20 cellular contexts compared by ENCODE assay signal in the genomic region with DNA sequence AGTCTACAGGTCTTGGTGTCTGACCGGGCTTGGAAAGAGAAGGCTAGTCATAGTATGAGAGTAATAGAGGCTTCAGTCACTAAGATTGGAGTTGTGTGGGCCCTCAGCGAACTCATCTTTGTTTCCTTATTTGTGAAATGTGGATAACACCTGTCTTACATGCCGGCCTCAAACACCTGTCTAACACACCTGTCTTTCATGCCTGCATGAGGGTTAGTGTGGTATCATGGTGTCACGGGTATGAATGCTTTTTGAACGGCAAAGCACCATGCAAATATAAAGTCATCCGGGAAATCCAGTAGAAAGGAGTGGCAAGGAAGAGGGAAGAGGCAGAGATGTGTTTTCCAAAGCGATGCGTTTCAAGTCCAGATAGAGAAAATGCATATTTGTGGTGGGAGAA. TPM values are rescaled to one million over a fixed set of nuclear protein-coding genes. Genes with fewer than 3 reads are reported as not detected.
A peak's percentile ranks its signal among the peaks of the same experiment; 100 is the strongest.
DNase-seq lines count a peak whose midpoint lies in the region; ATAC-seq and FAIRE-seq lines count a peak whose summit lies in the region.
"Had no signal": no experiment of that assay in that cellular context is flagged by ENCODE, and none has a peak within 500 bp of the region (broad histone marks: within the 10 kb centered on the region; RNA-seq: fewer than 3 reads in every experiment).

No MANE protein-coding gene starts in this region.

- no peak for FAIRE-seq in frontal cortex (lab: Jason Lieb, UNC)
- FAIRE-seq: astrocyte, H1, islet of Langerhans had no signal

- DNase-seq in COLO668 (lab: John Stamatoyannopoulos, UW; ENCODE audit: unreplicated experiment) (peak; percentile 61), DMS79 (lab: John Stamatoyannopoulos, UW) (no peak), frontal cortex (ENCODE audit: low spot score in 2 of 2) (no peak)
- no peak for DNase-seq in activated CD8-positive, alpha-beta T cell treated with anti-CD3 and anti-CD28 coated beads, Interleukin-2, amount 10 ng/mL, durations not matched to agents 7 days and 5 days
- DNase-seq: activated CD8-positive, alpha-beta memory T cell treated with anti-CD3 and anti-CD28 coated beads for 24 hours; effector memory CD4-positive, alpha-beta T cell; Karpas-422; stimulated activated CD4-positive, alpha-beta T cell treated with anti-CD3 and anti-CD28 coated beads, Interleukin-4, amount 100 ng/mL, for 24 hours; stimulated activated naive CD4-positive, alpha-beta T cell had no signal

- H3K36me3 ChIP-seq in ACC112 (ENCODE audit: insufficient read depth, low read length), result 0 out of 2 replicates have a peak, but pooled peaks cover 3% of the 10 kb centered on the region
- H3K36me3 ChIP-seq: BLaER1, right atrium auricular region had no signal

- H3K36me3 Mint-ChIP-seq in activated CD8-positive, alpha-beta T cell treated with anti-CD3 and anti-CD28 coated beads, Interleukin-2, amount 10 ng/mL, durations not matched to agents 7 days and 5 days (ENCODE audit: low read depth), result peaks cover 18% of the 10 kb centered on the region

- peak overlapping the region; percentile 61 for H3K27ac Mint-ChIP-seq in activated CD8-positive, alpha-beta T cell treated with anti-CD3 and anti-CD28 coated beads, Interleukin-2, amount 10 ng/mL, durations not matched to agents 7 days and 5 days

- no peak overlapping the region for H3K4me3 ChIP-seq in ACC112 (ENCODE audit: low read depth, low read length)
- H3K4me3 ChIP-seq: BLaER1, gastroesophageal sphincter, right atrium auricular region had no signal

- H3K4me3 Mint-ChIP-seq in activated CD8-positive, alpha-beta T cell treated with anti-CD3 and anti-CD28 coated beads, Interleukin-2, amount 10 ng/mL, durations not matched to agents 7 days and 5 days, result no peak overlapping the region

- peaks cover 8% of the 10 kb centered on the region for H3K79me2 ChIP-seq in ACC112 (ENCODE audit: control insufficient read depth, insufficient read depth, low read length, unreplicated experiment)

- H3K9me3 Mint-ChIP-seq in activated CD8-positive, alpha-beta T cell treated with anti-CD3 and anti-CD28 coated beads, Interleukin-2, amount 10 ng/mL, durations not matched to agents 7 days and 5 days (ENCODE audit: insufficient read depth), result no peaks in the 10 kb centered on the region

- H3K27me3 Mint-ChIP-seq in activated CD8-positive, alpha-beta T cell treated with anti-CD3 and anti-CD28 coated beads, Interleukin-2, amount 10 ng/mL, durations not matched to agents 7 days and 5 days (ENCODE audit: low read depth), result no peaks in the 10 kb centered on the region

- peaks cover 71% of the 10 kb centered on the region for H3K4me1 Mint-ChIP-seq in activated CD8-positive, alpha-beta T cell treated with anti-CD3 and anti-CD28 coated beads, Interleukin-2, amount 10 ng/mL, durations not matched to agents 7 days and 5 days (ENCODE audit: low read depth)

- POLR2A ChIA-PET in activated CD8-positive, alpha-beta T cell treated with anti-CD3 and anti-CD28 coated beads, Interleukin-2, amount 10 ng/mL, durations not matched to agents 7 days and 5 days (lab: Charles Lee), result interaction anchor here (0.7 to 3.5 kb wide), 4 partner anchors 14 to 69 kb away, joined by 3 to 35 read pairs (median 8); a partner anchor contains a TSS

- peaks cover 30% of the 10 kb centered on the region for H3K4me1 ChIP-seq in ACC112 (ENCODE audit: control insufficient read depth, insufficient read depth, low read length, unreplicated experiment)

- H3K27me3 ChIP-seq in ACC112 (ENCODE audit: insufficient read depth, low read length) (no peaks in the 10 kb centered on the region), layer of hippocampus (ENCODE audit: control insufficient read depth, insufficient read depth, low read length) (no peaks in the 10 kb centered on the region)
- H3K27me3 ChIP-seq: BLaER1, gastroesophageal sphincter, right atrium auricular region had no signal

- CTCF ChIA-PET in activated CD8-positive, alpha-beta T cell treated with anti-CD3 and anti-CD28 coated beads, Interleukin-2, amount 10 ng/mL, durations not matched to agents 7 days and 5 days (lab: Charles Lee), result interaction anchor here (1.6 to 3.3 kb wide), 2 partner anchors 51 to 152 kb away, joined by 4 to 20 read pairs; a partner anchor contains a TSS

- peak overlapping the region; percentile 67; the same call in 1 of the 2 replicates for H3K27ac ChIP-seq in ACC112 (ENCODE audit: low read depth, low read length)
- peak overlapping the region; percentile 23 for H3K27ac ChIP-seq in layer of hippocampus (ENCODE audit: low read depth, low read length)
- H3K27ac ChIP-seq: BLaER1, right atrium auricular region had no signal

- no peak overlapping the region for H2AFZ ChIP-seq in ACC112 (ENCODE audit: low read length, unreplicated experiment)

- no peak for ATAC-seq in activated CD8-positive, alpha-beta T cell treated with anti-CD3 and anti-CD28 coated beads, Interleukin-2, amount 10 ng/mL, durations not matched to agents 7 days and 5 days
- ATAC-seq in HG03521 (IDR thresholded peaks at IDR 0.05; ENCODE audit: unreplicated experiment) (no peak), HG03159 (IDR thresholded peaks at IDR 0.05; ENCODE audit: unreplicated experiment) (no peak)
- ATAC-seq: gastroesophageal sphincter, Panc1 had no signal

RNA-seq across cellular contexts. Expression of a gene that starts 25.5 kb away (rescaled TPM):
- total RNA-seq in activated CD8-positive, alpha-beta T cell treated with anti-CD3 and anti-CD28 coated beads, Interleukin-2, amount 10 ng/mL, durations not matched to agents 7 days and 5 days, result 1 to 10 TPM; 3.3 to 6.5 TPM
- 6.5 TPM for total RNA-seq in frontal cortex
